Comparison of ENCODE assay signal across 11 cellular contexts in genomic region chr2:237473474-237474453, GRCh38. TPM values are rescaled to one million over a fixed set of nuclear protein-coding genes. Genes with fewer than 3 reads are reported as not detected.
DNase-seq lines count a peak whose midpoint lies in the region; ATAC-seq, FAIRE-seq and TF ChIP-seq lines count a peak whose summit lies in the region.
"Had no signal": no experiment of that assay in that cellular context is flagged by ENCODE, and none has a peak within 500 bp of the region (broad histone marks: within the 10 kb centered on the region; RNA-seq: fewer than 3 reads in every experiment).

No MANE protein-coding gene starts in this region.

- CTCF ChIA-PET in A549 (lab: Yijun Ruan, JAX): interaction anchor here (0.8 to 6.4 kb wide), 11 partner anchors 9 to 351 kb away, joined by 3 to 45 read pairs (median 6); no protein-coding TSS in a partner anchor
- CTCF ChIA-PET in HCT116 (lab: Charles Lee): interaction anchor here (1.0 to 2.1 kb wide), 2 partner anchors 30 to 98 kb away, joined by 3 to 11 read pairs; no protein-coding TSS in a partner anchor

- no peaks in the 10 kb centered on the region for H3K79me2 ChIP-seq in HCT116 (ENCODE audit: insufficient read depth, low read length)

- no peaks in the 10 kb centered on the region for H3K36me3 ChIP-seq in HCT116 (ENCODE audit: control insufficient read depth in 1 of 2, insufficient read depth in 2 of 2, low read length in 2 of 2)
- H3K36me3 ChIP-seq: spleen had no signal

- 93% methylated on average over 20 of the region's 22 CpGs for WGBS in A549 (ENCODE audit: missing lambda C conversion rate)

- no peaks in the 10 kb centered on the region for H3K9me2 ChIP-seq in HCT116 (ENCODE audit: insufficient read depth)

- FAIRE-seq in A549 (lab: Jason Lieb, UNC): no peak

- no peaks in the 10 kb centered on the region for H4K20me1 ChIP-seq in HCT116 (ENCODE audit: insufficient read depth)

- no peak; the same call in 1 of the 2 replicates for TF ChIP-seq POLR2A in A549 (IDR thresholded peaks at IDR 0.05; ENCODE audit: low read length)
- no peak for TF ChIP-seq POLR2A in HCT116 (IDR thresholded peaks at IDR 0.05; ENCODE audit: borderline replicate concordance, extremely low read depth, insufficient read depth, insufficient read length)

- peak overlapping the region; percentile 95 to 100 for H3K27ac ChIP-seq in A549
- H3K27ac ChIP-seq in HCT116 (ENCODE audit: low read depth, low read length): peak overlapping the region; percentile 75; the same call in 1 of the 2 replicates

- TF ChIP-seq EP300 in A549 (IDR thresholded peaks at IDR 0.05): no peak

- H2AFZ ChIP-seq in HCT116 (ENCODE audit: low read depth, low read length, poor library complexity, severe bottlenecking): no peak overlapping the region

- intact Hi-C loops in HCT116 (cut with micrococcal nuclease): no loop called here

- H3K4me1 ChIP-seq in A549 (peaks cover 36% of the 10 kb centered on the region), HCT116 (ENCODE audit: control insufficient read depth in 1 of 2, insufficient read depth in 2 of 2, low read length in 2 of 2) (peaks cover 3 to 24% of the 10 kb centered on the region in 2 experiments; a peak in 3 of 4 replicates)

- H3K4me3 ChIP-seq in A549 (no peak overlapping the region), HCT116 (replicated peaks in 1 of 2; ENCODE audit: low read depth in 1 of 2, low read length in 2 of 2) (no peak overlapping the region; a peak in 1 of 4 replicates), astrocyte of the cerebellum (ENCODE audit: low read depth, low read length) (no peak overlapping the region)

- POLR2A ChIA-PET in A549 (lab: Yijun Ruan, JAX): interaction anchor here (1.5 to 2.4 kb wide), 2 partner anchors 12 to 14 kb away, joined by 3 to 17 read pairs; partner anchors contain the start of gene MLPH
- POLR2A ChIA-PET in HCT116 (lab: Charles Lee): no interaction called here

- ATAC-seq in A549 (no peak), HCT116 (no peak)
- ATAC-seq: body of pancreas had no signal

- no TSS peak for BruUV-seq in HCT116 (replicated peaks; lab: Mats Ljungman, UMichigan)

- no peaks in the 10 kb centered on the region for H3K27me3 ChIP-seq in HCT116 (ENCODE audit: insufficient read depth, low read length)
- H3K27me3 ChIP-seq: body of pancreas had no signal

- DNase-seq in A549 (ENCODE audit: low read depth in 1 of 2, low spot score in 1 of 2) (no peak), HCT116 (ENCODE audit: low read depth, low spot score) (no peak), astrocyte of the cerebellum (ENCODE audit: low read depth) (peak; percentile 80), mesenteric fat pad (ENCODE audit: low spot score) (peak; percentile 81), NCI-H510A (lab: John Stamatoyannopoulos, UW) (no peak), AG08396 (ENCODE audit: low spot score) (no peak), epidermal melanocyte (ENCODE audit: insufficient read length, low spot score) (no peak), midbrain (lab: John Stamatoyannopoulos, UW) (no peak)
- DNase-seq: NCI-H146, spleen had no signal

- TF ChIP-seq CTCF in A549 (IDR thresholded peaks at IDR 0.05) (no peak), HCT116 (IDR thresholded peaks at IDR 0.05 in 2 of 3, conservative IDR thresholded peaks at IDR 0.05 in 1 of 3; ENCODE audit: borderline replicate concordance in 1 of 3, insufficient read depth in 1 of 3, low read depth in 2 of 3, low read length in 2 of 3) (no peak), astrocyte of the cerebellum (IDR thresholded peaks at IDR 0.05; ENCODE audit: low read depth, low read length, missing control alignments) (no peak)

- H3K4me2 ChIP-seq in A549 (peak overlapping the region; percentile 97), HCT116 (ENCODE audit: low read length) (peak overlapping the region; percentile 83)

- RAD21 ChIA-PET in HCT116 (lab: Charles Lee; ENCODE audit: low non-redundant PET in 1 of 2, low total read pairs in 2 of 2, uncharacterized antibody in 2 of 2, unreplicated experiment in 2 of 2): no interaction called here

- H3K9ac ChIP-seq in HCT116 (ENCODE audit: low read length): peak overlapping the region; percentile 83; the same call in 1 of the 2 replicates

- H3K9me3 ChIP-seq in A549: no peaks in the 10 kb centered on the region
- H3K9me3 ChIP-seq in HCT116 (ENCODE audit: control insufficient read depth in 1 of 2, insufficient read depth in 1 of 2, low read depth in 1 of 2, low read length in 2 of 2): no peaks in the 10 kb centered on the region
- H3K9me3 ChIP-seq: body of pancreas, spleen had no signal

- TF ChIP-seq RAD21 in A549 (conservative IDR thresholded peaks at IDR 0.05 in 1 of 2, IDR thresholded peaks at IDR 0.05 in 1 of 2): no peak
- TF ChIP-seq RAD21 in HCT116 (IDR thresholded peaks at IDR 0.05; ENCODE audit: low read depth): no peak

- in situ Hi-C loops in astrocyte of the cerebellum (cut with HindIII; ENCODE audit: low sequenced_read_pairs): no loop called here

TF ChIP-seq in A549, 52 proteins besides CTCF, POLR2A, EP300 and RAD21:
- TF ChIP-seq ZNF302 (CRISPR knock-in tag; IDR thresholded peaks at IDR 0.05) (no peak), TP53 (CRISPR knock-in tag; IDR thresholded peaks at IDR 0.05) (no peak), KDM1A (IDR thresholded peaks at IDR 0.05; ENCODE audit: low read depth) (no peak), FOXS1 (CRISPR knock-in tag; IDR thresholded peaks at IDR 0.05) (no peak), CHD2 (IDR thresholded peaks at IDR 0.05; ENCODE audit: low read length, partially characterized antibody) (no peak)
- TF ChIP-seq, protein P1, sequence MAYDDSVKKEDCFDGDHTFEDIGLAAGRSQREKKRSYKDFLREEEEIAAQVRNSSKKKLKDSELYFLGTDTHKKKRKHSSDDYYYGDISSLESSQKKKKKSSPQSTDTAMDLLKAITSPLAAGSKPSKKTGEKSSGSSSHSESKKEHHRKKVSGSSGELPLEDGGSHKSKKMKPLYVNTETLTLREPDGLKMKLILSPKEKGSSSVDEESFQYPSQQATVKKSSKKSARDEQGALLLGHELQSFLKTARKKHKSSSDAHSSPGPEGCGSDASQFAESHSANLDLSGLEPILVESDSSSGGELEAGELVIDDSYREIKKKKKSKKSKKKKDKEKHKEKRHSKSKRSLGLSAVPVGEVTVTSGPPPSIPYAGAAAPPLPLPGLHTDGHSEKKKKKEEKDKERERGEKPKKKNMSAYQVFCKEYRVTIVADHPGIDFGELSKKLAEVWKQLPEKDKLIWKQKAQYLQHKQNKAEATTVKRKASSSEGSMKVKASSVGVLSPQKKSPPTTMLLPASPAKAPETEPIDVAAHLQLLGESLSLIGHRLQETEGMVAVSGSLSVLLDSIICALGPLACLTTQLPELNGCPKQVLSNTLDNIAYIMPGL (CRISPR knock-in tag; IDR thresholded peaks at IDR 0.05; ENCODE audit: borderline replicate concordance): no peak
- TF ChIP-seq, protein P2, sequence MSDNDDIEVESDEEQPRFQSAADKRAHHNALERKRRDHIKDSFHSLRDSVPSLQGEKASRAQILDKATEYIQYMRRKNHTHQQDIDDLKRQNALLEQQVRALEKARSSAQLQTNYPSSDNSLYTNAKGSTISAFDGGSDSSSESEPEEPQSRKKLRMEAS (IDR thresholded peaks at IDR 0.05): no peak

TF ChIP-seq in HCT116, 20 proteins besides CTCF, POLR2A, EP300 and RAD21 (continues in another document):
- TF ChIP-seq FOSL1 (IDR thresholded peaks at IDR 0.05; ENCODE audit: low read depth) (no peak), CBX3 (IDR thresholded peaks at IDR 0.05; ENCODE audit: low read depth) (no peak), JUND (IDR thresholded peaks at IDR 0.05) (no peak), REST (IDR thresholded peaks at IDR 0.05; ENCODE audit: low read depth) (no peak)
- TF ChIP-seq, protein P2 (IDR thresholded peaks at IDR 0.05): no peak

RNA-seq across cellular contexts. Expression of gene MLPH, which starts 13.3 kb away (rescaled TPM):
- polyA plus RNA-seq in A549 (2011; rRNA removed): 350 and 419 TPM in 2 replicates
- polyA plus RNA-seq in A549 (2012; cell fraction: cytosol; rRNA removed): 231 and 238 TPM in 2 replicates
- 1,019 and 1,045 TPM in 2 replicates for polyA plus RNA-seq in A549 (2012; cell fraction: nucleus; rRNA removed)
- 184 to 219 TPM (median 218 TPM) in 3 replicates for polyA plus RNA-seq in A549 (2017; fragmentation: RNase III; extraction: RNeasy Plus Mini Kit Qiagen cat#74134 plus additional on column Dnase treatment)
- 288 and 355 TPM in 2 replicates for polyA minus RNA-seq in A549 (2011; rRNA and poly(A)+ RNA removed)
- 81.4 TPM for total RNA-seq in HCT116 (2021; ENCODE audit: unreplicated experiment)
- polyA plus RNA-seq in HCT116 (2012): 104 and 111 TPM in 2 replicates
- total RNA-seq in mesenteric fat pad: 7.3 TPM

RNA-seq across cellular contexts. Expression of gene COL6A3, which starts 59.8 kb away (rescaled TPM):
- polyA plus RNA-seq in A549 (2011; rRNA removed) (0.20 and 0.28 TPM in 2 replicates), A549 (2017; fragmentation: RNase III; extraction: RNeasy Plus Mini Kit Qiagen cat#74134 plus additional on column Dnase treatment) (0.04 to 0.16 TPM (median 0.10 TPM) in 3 replicates)
- polyA plus RNA-seq in A549 (2012; cell fraction: cytosol; rRNA removed): 0.03 and 0.05 TPM in 2 replicates
- polyA plus RNA-seq in A549 (2012; cell fraction: nucleus; rRNA removed): 0.19 and 0.24 TPM in 2 replicates
- 0.37 and 0.97 TPM in 2 replicates for polyA minus RNA-seq in A549 (2011; rRNA and poly(A)+ RNA removed)
- total RNA-seq in HCT116 (2021; ENCODE audit: unreplicated experiment) (1.2 TPM), mesenteric fat pad (409 TPM)
- 0.30 and 0.32 TPM in 2 replicates for polyA plus RNA-seq in HCT116 (2012)

Comparison
In these comparisons a context has a peak if more than half of its experiments do, and no peak if none do; other contexts are left out.
1. DNase-seq: peak in astrocyte of the cerebellum (single experiment) and mesenteric fat pad (single experiment); none in A549 (0 of 2), HCT116 (single experiment), NCI-H510A (single experiment), AG08396 (single experiment), epidermal melanocyte (single experiment) and midbrain (single experiment).
2. RNA of gene COL6A3, which starts 59.8 kb away (total RNA-seq): 409 TPM in mesenteric fat pad (single experiment); 1.2 TPM in HCT116 (single experiment); every median in the first group is over 100 times any median in the second.